ENCODE assay signal across 16 cellular contexts in the genomic region with DNA sequence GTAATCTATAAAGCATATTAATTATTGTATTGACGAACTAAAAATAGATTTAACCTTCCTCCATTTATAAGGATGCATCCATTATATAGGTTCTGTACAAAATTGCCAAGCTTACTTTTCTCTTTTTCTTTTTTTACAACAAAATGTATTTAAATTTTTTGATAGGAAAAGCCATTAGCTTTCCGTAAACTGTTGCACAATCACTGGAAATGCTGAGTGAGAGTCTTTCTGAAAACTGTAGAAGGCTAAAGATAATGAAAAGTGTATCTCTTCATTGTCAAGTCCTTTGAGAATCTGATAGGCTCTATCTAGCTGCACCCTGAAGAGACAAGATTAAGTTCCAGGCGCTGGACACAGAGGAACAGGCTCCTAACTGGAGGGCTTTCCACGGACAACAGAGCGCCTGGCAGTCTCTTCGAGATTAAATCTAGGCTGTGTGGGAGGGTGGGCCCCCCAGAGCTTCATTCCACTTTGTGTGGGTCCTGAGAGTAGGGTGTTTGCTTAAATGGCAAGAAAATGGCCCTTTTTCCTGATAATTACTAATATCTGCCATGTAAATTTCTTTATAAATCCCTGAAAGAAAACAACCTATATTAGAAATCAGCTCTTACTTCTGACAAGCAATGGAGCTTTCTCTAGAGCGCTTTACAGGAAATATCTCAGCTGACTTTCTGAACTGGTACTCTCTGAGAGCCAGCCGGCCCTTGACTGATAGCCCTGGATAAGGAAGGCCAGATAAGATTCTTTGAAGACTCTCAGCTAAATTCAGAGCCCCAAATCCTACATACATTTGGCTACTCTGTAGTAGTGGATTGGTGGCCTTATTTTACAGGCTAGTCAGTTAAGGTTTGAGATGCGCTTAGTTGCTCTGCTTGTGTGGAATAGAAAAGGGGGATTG.
DNase-seq lines count a peak whose midpoint lies in the region; ATAC-seq, FAIRE-seq and TF ChIP-seq lines count a peak whose summit lies in the region.
"Had no signal": no experiment of that assay in that cellular context is flagged by ENCODE, and none has a peak within 500 bp of the region (broad histone marks: within the 10 kb centered on the region; RNA-seq: fewer than 3 reads in every experiment).

No MANE protein-coding gene starts in this region.

- H3K4me2 ChIP-seq in IMR-90 (ENCODE audit: low read depth, low read length) (peak overlapping the region; percentile 48), H1 (ENCODE audit: insufficient read depth in 1 of 2, low read depth in 2 of 2, low read length in 2 of 2) (no peak overlapping the region), trophoblast cell (ENCODE audit: low read length) (no peak overlapping the region)

- H2BK120ac ChIP-seq in IMR-90 (ENCODE audit: low read depth, low read length) (peak overlapping the region; percentile 53; the same call in 1 of the 2 replicates), H1 (replicated peaks; ENCODE audit: low read depth, low read length) (no peak overlapping the region), trophoblast cell (ENCODE audit: insufficient read depth, low read length, poor library complexity) (no peak overlapping the region)

- 0 out of 2 replicates have a peak, but pooled peaks cover 3% of the 10 kb centered on the region for H3K9me1 ChIP-seq in IMR-90 (ENCODE audit: insufficient read depth, low read length)

- intact Hi-C loops in IMR-90 (cut with micrococcal nuclease) (no loop called here), left lung (cut with DNase I) (no loop called here), upper lobe of right lung (cut with DNase I) (no loop called here)

- H3K27ac ChIP-seq in IMR-90 (ENCODE audit: insufficient read depth, low read length) (peak overlapping the region; percentile 35; the same call in 1 of the 2 replicates), H1 (ENCODE audit: low read depth, low read length) (no peak overlapping the region), left lung (peak overlapping the region in 1 of 2 donors; percentile 39), upper lobe of right lung (no peak overlapping the region), brain microvascular endothelial cell (no peak overlapping the region), trophoblast cell (ENCODE audit: low read depth, low read length) (no peak overlapping the region)

- H3K9ac ChIP-seq in IMR-90 (ENCODE audit: low read depth, low read length) (no peak overlapping the region; the same call in 1 of the 2 replicates), H1 (replicated peaks in 1 of 4; ENCODE audit: extremely low read depth in 1 of 4, low read depth in 3 of 4, low read length in 3 of 4) (no peak overlapping the region), trophoblast cell (ENCODE audit: low read length) (no peak overlapping the region)

- H4K91ac ChIP-seq in IMR-90 (ENCODE audit: insufficient read depth, low read depth, low read length) (peak overlapping the region; percentile 44), H1 (replicated peaks; ENCODE audit: insufficient read length, low read length) (no peak overlapping the region), trophoblast cell (ENCODE audit: low read depth, low read length) (no peak overlapping the region)

- no TSS peak for BruUV-seq in IMR-90 (replicated peaks; lab: Mats Ljungman, UMichigan)

- H2AK9ac ChIP-seq in IMR-90 (replicated peaks; ENCODE audit: low read depth, low read length, poor library complexity): no peak overlapping the region

- TF ChIP-seq CTCF in IMR-90 (conservative IDR thresholded peaks at IDR 0.05; ENCODE audit: low read depth, low read length) (no peak), H1 (IDR thresholded peaks at IDR 0.05; ENCODE audit: control extremely low read depth in 1 of 3, insufficient read depth in 1 of 3, low read depth in 1 of 3, low read length in 3 of 3) (no peak), left lung (IDR thresholded peaks at IDR 0.05) (no peak), upper lobe of right lung (IDR thresholded peaks at IDR 0.05) (no peak), brain microvascular endothelial cell (IDR thresholded peaks at IDR 0.05; ENCODE audit: low read depth, low read length, missing control alignments) (no peak)

- H3K79me1 ChIP-seq in IMR-90 (ENCODE audit: low read depth in 1 of 2, low read length in 2 of 2) (peaks cover 20 to 36% of the 10 kb centered on the region in 2 experiments), H1 (ENCODE audit: low read depth, low read length) (no peaks in the 10 kb centered on the region), trophoblast cell (ENCODE audit: low read length) (no peaks in the 10 kb centered on the region)

- FAIRE-seq in H1 (lab: Jason Lieb, UNC): no peak

- H3K4ac ChIP-seq in IMR-90 (ENCODE audit: low read depth, low read length) (0 out of 2 replicates have a peak overlapping the region, but pooled peaks have one; percentile 6), H1 (replicated peaks; ENCODE audit: insufficient read length, low read depth, low read length) (no peak overlapping the region), trophoblast cell (ENCODE audit: low read depth, low read length) (no peak overlapping the region)

- H2AFZ ChIP-seq in IMR-90 (replicated peaks; ENCODE audit: low read length, poor library complexity) (no peak overlapping the region), H1 (ENCODE audit: low read length) (no peak overlapping the region), trophoblast cell (ENCODE audit: insufficient read depth, low read length, poor library complexity) (no peak overlapping the region)

- H4K5ac ChIP-seq in IMR-90 (ENCODE audit: low read depth, low read length) (no peak overlapping the region; the same call in 1 of the 2 replicates), H1 (ENCODE audit: insufficient read length, low read depth, low read length) (no peak overlapping the region)

- H3K56ac ChIP-seq in IMR-90 (ENCODE audit: extremely low read depth, insufficient read depth, low read length): no peak overlapping the region
- H3K56ac ChIP-seq in H1 (replicated peaks; ENCODE audit: insufficient read length, low read depth, low read length): no peak overlapping the region

- WGBS in IMR-90 (ENCODE audit: extremely low coverage in 2 of 2, insufficient read length in 1 of 2), 2 experiments: no CpG with 5 or more reads among the region's 9 CpGs
- 88% methylated on average over 9 of the region's 9 CpGs; no CpG with 5 or more reads in 1 of the 2 experiments for WGBS in H1 (ENCODE audit: extremely low coverage in 1 of 2, insufficient coverage in 1 of 2, insufficient read length in 1 of 2, insufficient replicate concordance in 2 of 2, low coverage in 1 of 2, low lambda C conversion rate in 2 of 2, missing lambda C conversion rate in 1 of 2), 2 experiments
- no CpG with 5 or more reads among the region's 9 CpGs for WGBS in trophoblast cell (ENCODE audit: extremely low coverage, insufficient coverage, insufficient read length)

- H3K4me1 ChIP-seq in IMR-90 (ENCODE audit: control insufficient read depth, insufficient read depth, low read length) (peaks cover 2% of the 10 kb centered on the region; the same call in 1 of the 2 replicates), H1 (replicated peaks in 1 of 4; ENCODE audit: control insufficient read depth in 3 of 4, insufficient read depth in 4 of 4, low read length in 3 of 4) (no peaks in the 10 kb centered on the region), left lung (no peaks in the 10 kb centered on the region), upper lobe of right lung (no peaks in the 10 kb centered on the region), trophoblast cell (ENCODE audit: control insufficient read depth in 1 of 2, insufficient read depth in 2 of 2, low read length in 2 of 2) (peaks cover 0 to 3% of the 10 kb centered on the region in 2 experiments)

- no peak overlapping the region for H2BK12ac ChIP-seq in H1 (ENCODE audit: low read depth, low read length)
- no peak overlapping the region for H2BK12ac ChIP-seq in trophoblast cell (ENCODE audit: low read length)

- H3K27me3 ChIP-seq in IMR-90 (ENCODE audit: control insufficient read depth, insufficient read depth, low read length): no peaks in the 10 kb centered on the region
- H3K27me3 ChIP-seq in H1 (replicated peaks in 1 of 4; ENCODE audit: control insufficient read depth in 3 of 4, extremely low read depth in 1 of 4, insufficient read depth in 3 of 4, low read length in 3 of 4): peaks cover 0 to 1% (median 0%) of the 10 kb centered on the region in 4 experiments; a peak in 1 of 7 replicates
- no peaks in the 10 kb centered on the region for H3K27me3 ChIP-seq in left lung
- no peaks in the 10 kb centered on the region for H3K27me3 ChIP-seq in upper lobe of right lung
- H3K27me3 ChIP-seq in brain microvascular endothelial cell (replicated peaks): no peaks in the 10 kb centered on the region
- H3K27me3 ChIP-seq in trophoblast cell (ENCODE audit: insufficient read depth, low read length): no peaks in the 10 kb centered on the region

- H3K9me3 ChIP-seq in IMR-90 (ENCODE audit: control insufficient read depth, insufficient read depth, low read length) (peaks cover 4% of the 10 kb centered on the region; the same call in 1 of the 2 replicates), H1 (ENCODE audit: insufficient read depth in 2 of 2, low read depth in 1 of 2, low read length in 1 of 2) (peaks cover 0 to 6% of the 10 kb centered on the region in 2 experiments; a peak in 1 of 4 replicates), left lung (peaks cover 0 to 12% of the 10 kb centered on the region in 2 donors), upper lobe of right lung (no peaks in the 10 kb centered on the region), trophoblast cell (ENCODE audit: insufficient read depth, low read depth, low read length) (peaks cover 3% of the 10 kb centered on the region)

- peak overlapping the region in 1 of 2 experiments; percentile 64; a peak in 1 of 4 replicates for H4K8ac ChIP-seq in IMR-90 (ENCODE audit: low read depth in 2 of 2, low read length in 2 of 2)
- H4K8ac ChIP-seq in H1 (ENCODE audit: extremely low read depth, insufficient read depth, low read length): no peak overlapping the region
- no peak overlapping the region for H4K8ac ChIP-seq in trophoblast cell (ENCODE audit: low read depth, low read length)

- H2BK5ac ChIP-seq in IMR-90 (ENCODE audit: low read depth, low read length, poor library complexity, severe bottlenecking): peak overlapping the region; percentile 22
- no peak overlapping the region for H2BK5ac ChIP-seq in H1 (ENCODE audit: low read depth, low read length)
- H2BK5ac ChIP-seq in trophoblast cell (ENCODE audit: low read depth, low read length, poor library complexity): no peak overlapping the region

- no peak overlapping the region for H2BK20ac ChIP-seq in IMR-90 (ENCODE audit: low read depth, low read length)
- H2BK20ac ChIP-seq in H1 (ENCODE audit: low read length): no peak overlapping the region

- TF ChIP-seq RAD21 in IMR-90 (IDR thresholded peaks at IDR 0.05; ENCODE audit: low read length): no peak
- no peak for TF ChIP-seq RAD21 in H1 (IDR thresholded peaks at IDR 0.05 in 1 of 2, conservative IDR thresholded peaks at IDR 0.05 in 1 of 2; ENCODE audit: low read depth in 2 of 2, low read length in 2 of 2)

- H4K20me1 ChIP-seq in IMR-90 (ENCODE audit: insufficient read depth, low read length) (no peaks in the 10 kb centered on the region), H1 (replicated peaks in 1 of 2; ENCODE audit: control insufficient read depth in 1 of 2, insufficient read depth in 2 of 2, low read length in 2 of 2) (no peaks in the 10 kb centered on the region)

- no peak for DNase-seq in IMR-90
- no peak for DNase-seq in H1 (ENCODE audit: low read depth in 1 of 2, low spot score in 2 of 2)
- no peak for DNase-seq in left lung
- no peak for DNase-seq in upper lobe of right lung
- no peak for DNase-seq in NCI-H2081 (lab: John Stamatoyannopoulos, UW)
- no peak for DNase-seq in brain microvascular endothelial cell
- no peak for DNase-seq in trophoblast cell
- DNase-seq: CD4-positive, alpha-beta T cell; DMS53; Kasumi-1; NCI-H1105 treated with DMSO at 0.1 percent for 48 hours; NCI-H187 treated with DMSO at 0.1 percent for 48 hours; NCI-H446; NK-92 treated with Interleukin-12 subunit alpha and Interleukin-12 subunit beta, amount 100 ng/mL, for 24 hours; SHP77 treated with DMSO at 0.1 percent for 48 hours had no signal

- H3K14ac ChIP-seq in IMR-90 (replicated peaks; ENCODE audit: low read depth, low read length): no peak overlapping the region
- no peak overlapping the region for H3K14ac ChIP-seq in H1 (ENCODE audit: insufficient read length)
- H3K14ac ChIP-seq in trophoblast cell (ENCODE audit: low read length): no peak overlapping the region

- H3K23ac ChIP-seq in IMR-90 (ENCODE audit: low read depth, low read length) (peak overlapping the region; percentile 3; the same call in 1 of the 2 replicates), H1 (ENCODE audit: insufficient read length) (no peak overlapping the region), trophoblast cell (ENCODE audit: low read length) (no peak overlapping the region)

- TF ChIP-seq POLR2A in IMR-90 (IDR thresholded peaks at IDR 0.05; ENCODE audit: low read depth, low read length) (no peak), H1 (IDR thresholded peaks at IDR 0.05; ENCODE audit: control extremely low read depth in 1 of 2, low read depth in 2 of 2, low read length in 2 of 2) (no peak)

- ATAC-seq in IMR-90 (ENCODE audit: low read depth) (peak; percentile 29), left lung (peak; percentile 58), upper lobe of right lung (peak; percentile 56)
- ATAC-seq: HCT116 had no signal

- no peak for TF ChIP-seq EP300 in H1 (IDR thresholded peaks at IDR 0.05; ENCODE audit: borderline replicate concordance in 1 of 2, low read depth in 2 of 2, low read length in 2 of 2)

- H3K18ac ChIP-seq in IMR-90 (ENCODE audit: low read depth, low read length): peak overlapping the region; percentile 7; the same call in 1 of the 2 replicates
- H3K18ac ChIP-seq in H1 (ENCODE audit: extremely low read depth, low read length): no peak overlapping the region
- H3K18ac ChIP-seq in trophoblast cell (ENCODE audit: low read length): no peak overlapping the region

- H3K79me2 ChIP-seq in H1 (ENCODE audit: control insufficient read depth in 1 of 2, insufficient read depth in 2 of 2, low read length in 2 of 2): no peaks in the 10 kb centered on the region
- no peaks in the 10 kb centered on the region for H3K79me2 ChIP-seq in trophoblast cell (ENCODE audit: control insufficient read depth, insufficient read depth, low read length, poor library complexity)

- H2AK5ac ChIP-seq in IMR-90 (ENCODE audit: low read depth, low read length) (no peak overlapping the region), H1 (ENCODE audit: low read depth, low read length) (no peak overlapping the region), trophoblast cell (ENCODE audit: low read length) (no peak overlapping the region)

- in situ Hi-C loops in IMR-90 (cut with MboI; ENCODE audit: low sequenced_read_pairs): loop anchor here (10.0 to 25.0 kb wide), 2 partner anchors 395 to 1312 kb away; a partner anchor contains a TSS
- in situ Hi-C loops in brain microvascular endothelial cell (cut with HindIII; ENCODE audit: low pct_ligation_motif_present, low sequenced_read_pairs): no loop called here

- dilution Hi-C loops in IMR-90 (cut with HindIII; ENCODE audit: low sequenced_read_pairs, unreplicated experiment): loop anchor here (25.0 kb wide), 2 partner anchors 163 to 512 kb away; no protein-coding TSS in a partner anchor

- no peak overlapping the region for H3K4me3 ChIP-seq in IMR-90 (ENCODE audit: insufficient read depth, low read depth, low read length)
- H3K4me3 ChIP-seq in H1 (ENCODE audit: extremely low read depth in 1 of 4, insufficient read depth in 2 of 4, low read depth in 3 of 4, low read length in 4 of 4): no peak overlapping the region
- H3K4me3 ChIP-seq in left lung: no peak overlapping the region
- no peak overlapping the region for H3K4me3 ChIP-seq in upper lobe of right lung
- no peak overlapping the region for H3K4me3 ChIP-seq in brain microvascular endothelial cell (ENCODE audit: low read depth, low read length)
- H3K4me3 ChIP-seq in trophoblast cell (ENCODE audit: low read depth, low read length): no peak overlapping the region

- H3K36me3 ChIP-seq in IMR-90 (ENCODE audit: control insufficient read depth, insufficient read depth, low read length) (no peaks in the 10 kb centered on the region; the same call in 1 of the 2 replicates), H1 (ENCODE audit: control insufficient read depth in 2 of 4, insufficient read depth in 4 of 4, low read length in 3 of 4) (no peaks in the 10 kb centered on the region; a peak in 1 of 8 replicates), left lung (no peaks in the 10 kb centered on the region), upper lobe of right lung (no peaks in the 10 kb centered on the region), brain microvascular endothelial cell (replicated peaks) (no peaks in the 10 kb centered on the region), trophoblast cell (ENCODE audit: control insufficient read depth in 1 of 2, insufficient read depth in 2 of 2, low read length in 2 of 2) (no peaks in the 10 kb centered on the region)

- POLR2A ChIA-PET in IMR-90 (lab: Charles Lee; ENCODE audit: unreplicated experiment) (no interaction called here), H1 (lab: Charles Lee; ENCODE audit: partially characterized antibody) (no interaction called here)

- H3K23me2 ChIP-seq in H1 (ENCODE audit: low read depth, low read length): no peaks in the 10 kb centered on the region

- H2BK15ac ChIP-seq in IMR-90 (ENCODE audit: low read depth, low read length) (no peak overlapping the region), H1 (ENCODE audit: low read length) (no peak overlapping the region)

- CTCF ChIA-PET in IMR-90 (lab: Yijun Ruan, JAX): interaction anchor here (0.5 to 0.6 kb wide), 2 partner anchors 162 to 202 kb away, joined by 3 read pairs; no protein-coding TSS in a partner anchor
- CTCF ChIA-PET in H1 (lab: Charles Lee; ENCODE audit: partially characterized antibody): interaction anchor here (0.6 to 1.7 kb wide), 8 partner anchors 11 to 897 kb away, joined by 3 to 7 read pairs (median 3); no protein-coding TSS in a partner anchor

- no peak overlapping the region for H4K12ac ChIP-seq in trophoblast cell (ENCODE audit: low read depth, low read length)
